In the genomic region with DNA sequence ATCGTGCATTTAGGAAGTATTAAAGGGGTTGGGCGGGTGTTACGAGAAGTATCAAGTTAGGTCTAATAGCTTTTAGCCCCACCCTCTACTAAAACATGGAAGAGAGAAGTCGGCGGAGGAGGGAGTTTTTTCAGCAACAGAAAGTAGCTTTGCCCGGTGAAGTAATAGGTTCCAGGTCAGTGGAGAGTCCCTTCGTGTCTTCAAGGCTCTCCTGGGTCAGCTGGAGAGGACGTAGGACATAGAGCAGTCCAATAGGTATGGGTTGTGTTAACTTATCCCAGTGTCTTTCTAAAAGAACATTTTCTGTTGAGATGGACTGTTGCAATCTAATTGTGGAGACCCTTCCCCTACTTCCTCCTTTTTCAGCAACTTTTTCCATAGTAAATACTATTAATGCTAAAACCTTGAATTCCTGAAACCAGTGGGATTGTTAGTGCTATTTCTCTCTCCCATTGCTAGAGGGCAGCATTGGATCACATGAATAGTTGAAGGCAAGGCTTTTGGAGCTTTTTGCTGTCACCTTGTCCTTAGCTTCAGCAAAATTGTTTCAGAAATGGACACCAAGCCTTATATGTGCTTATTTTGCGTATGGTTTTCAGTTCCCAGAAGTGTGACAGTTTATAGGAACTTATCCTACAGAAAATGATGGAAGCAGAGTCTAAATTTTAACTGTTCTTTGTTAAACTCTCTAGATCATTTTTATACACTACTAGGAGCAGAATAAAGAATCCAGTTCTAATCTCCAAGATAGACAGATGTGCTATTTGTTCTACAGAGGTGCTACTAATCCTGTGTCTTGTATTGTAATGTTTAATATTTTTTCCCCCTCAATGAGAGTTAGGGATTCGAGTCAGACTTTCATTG, we compare ENCODE assay signal across 1 cellular context.
TF ChIP-seq lines count a peak whose summit lies in the region.

No MANE protein-coding gene starts in this region.

TF ChIP-seq in GM23338, 12 proteins besides CTCF, POLR2A, EP300 and RAD21 (continued from another document):
- TF ChIP-seq ZNF331 (CRISPR knock-in tag; IDR thresholded peaks at IDR 0.05; ENCODE audit: low read depth) (no peak), EZH2 (IDR thresholded peaks at IDR 0.05; ENCODE audit: low read depth, unreplicated experiment) (no peak), EZH2phosphoT487 (IDR thresholded peaks at IDR 0.05; ENCODE audit: unreplicated experiment) (no peak), ZNF114 (CRISPR knock-in tag; IDR thresholded peaks at IDR 0.05) (no peak), NANOG (IDR thresholded peaks at IDR 0.05; ENCODE audit: borderline replicate concordance) (no peak)
- TF ChIP-seq, protein P1, sequence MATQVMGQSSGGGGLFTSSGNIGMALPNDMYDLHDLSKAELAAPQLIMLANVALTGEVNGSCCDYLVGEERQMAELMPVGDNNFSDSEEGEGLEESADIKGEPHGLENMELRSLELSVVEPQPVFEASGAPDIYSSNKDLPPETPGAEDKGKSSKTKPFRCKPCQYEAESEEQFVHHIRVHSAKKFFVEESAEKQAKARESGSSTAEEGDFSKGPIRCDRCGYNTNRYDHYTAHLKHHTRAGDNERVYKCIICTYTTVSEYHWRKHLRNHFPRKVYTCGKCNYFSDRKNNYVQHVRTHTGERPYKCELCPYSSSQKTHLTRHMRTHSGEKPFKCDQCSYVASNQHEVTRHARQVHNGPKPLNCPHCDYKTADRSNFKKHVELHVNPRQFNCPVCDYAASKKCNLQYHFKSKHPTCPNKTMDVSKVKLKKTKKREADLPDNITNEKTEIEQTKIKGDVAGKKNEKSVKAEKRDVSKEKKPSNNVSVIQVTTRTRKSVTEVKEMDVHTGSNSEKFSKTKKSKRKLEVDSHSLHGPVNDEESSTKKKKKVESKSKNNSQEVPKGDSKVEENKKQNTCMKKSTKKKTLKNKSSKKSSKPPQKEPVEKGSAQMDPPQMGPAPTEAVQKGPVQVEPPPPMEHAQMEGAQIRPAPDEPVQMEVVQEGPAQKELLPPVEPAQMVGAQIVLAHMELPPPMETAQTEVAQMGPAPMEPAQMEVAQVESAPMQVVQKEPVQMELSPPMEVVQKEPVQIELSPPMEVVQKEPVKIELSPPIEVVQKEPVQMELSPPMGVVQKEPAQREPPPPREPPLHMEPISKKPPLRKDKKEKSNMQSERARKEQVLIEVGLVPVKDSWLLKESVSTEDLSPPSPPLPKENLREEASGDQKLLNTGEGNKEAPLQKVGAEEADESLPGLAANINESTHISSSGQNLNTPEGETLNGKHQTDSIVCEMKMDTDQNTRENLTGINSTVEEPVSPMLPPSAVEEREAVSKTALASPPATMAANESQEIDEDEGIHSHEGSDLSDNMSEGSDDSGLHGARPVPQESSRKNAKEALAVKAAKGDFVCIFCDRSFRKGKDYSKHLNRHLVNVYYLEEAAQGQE (IDR thresholded peaks at IDR 0.05; ENCODE audit: unreplicated experiment): no peak
